Comparison of ENCODE assay signal across 1 cellular context in the genomic region with DNA sequence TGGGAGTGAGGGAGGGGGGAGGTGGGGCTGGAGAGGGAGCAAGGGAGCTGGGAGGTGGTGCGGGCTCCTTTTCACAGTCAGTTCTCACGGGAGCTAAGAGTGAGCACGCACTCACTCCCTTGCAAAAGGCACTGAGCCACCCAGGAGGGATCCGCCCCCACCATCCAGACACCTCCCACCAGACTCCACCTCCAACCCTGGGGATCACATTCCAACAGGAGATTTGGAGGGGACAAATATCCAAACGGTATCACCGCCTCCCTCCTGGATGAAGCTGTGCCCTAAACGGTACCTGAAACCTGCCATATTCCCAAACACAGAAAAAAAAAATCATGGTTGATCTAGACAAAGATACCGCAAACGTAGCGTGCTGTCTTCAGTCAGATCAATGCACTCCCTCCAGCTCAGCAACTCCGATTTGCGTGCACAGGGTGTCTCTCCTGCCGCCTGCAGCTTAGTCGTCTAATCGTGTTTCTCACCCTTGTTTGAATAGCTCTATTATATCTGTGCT.
TF ChIP-seq lines count a peak whose summit lies in the region.

No MANE protein-coding gene starts in this region.

TF ChIP-seq in HEK293, 187 proteins besides CTCF, POLR2A, EP300 and RAD21 (continued from another document and continues in another):
- TF ChIP-seq, protein P1, sequence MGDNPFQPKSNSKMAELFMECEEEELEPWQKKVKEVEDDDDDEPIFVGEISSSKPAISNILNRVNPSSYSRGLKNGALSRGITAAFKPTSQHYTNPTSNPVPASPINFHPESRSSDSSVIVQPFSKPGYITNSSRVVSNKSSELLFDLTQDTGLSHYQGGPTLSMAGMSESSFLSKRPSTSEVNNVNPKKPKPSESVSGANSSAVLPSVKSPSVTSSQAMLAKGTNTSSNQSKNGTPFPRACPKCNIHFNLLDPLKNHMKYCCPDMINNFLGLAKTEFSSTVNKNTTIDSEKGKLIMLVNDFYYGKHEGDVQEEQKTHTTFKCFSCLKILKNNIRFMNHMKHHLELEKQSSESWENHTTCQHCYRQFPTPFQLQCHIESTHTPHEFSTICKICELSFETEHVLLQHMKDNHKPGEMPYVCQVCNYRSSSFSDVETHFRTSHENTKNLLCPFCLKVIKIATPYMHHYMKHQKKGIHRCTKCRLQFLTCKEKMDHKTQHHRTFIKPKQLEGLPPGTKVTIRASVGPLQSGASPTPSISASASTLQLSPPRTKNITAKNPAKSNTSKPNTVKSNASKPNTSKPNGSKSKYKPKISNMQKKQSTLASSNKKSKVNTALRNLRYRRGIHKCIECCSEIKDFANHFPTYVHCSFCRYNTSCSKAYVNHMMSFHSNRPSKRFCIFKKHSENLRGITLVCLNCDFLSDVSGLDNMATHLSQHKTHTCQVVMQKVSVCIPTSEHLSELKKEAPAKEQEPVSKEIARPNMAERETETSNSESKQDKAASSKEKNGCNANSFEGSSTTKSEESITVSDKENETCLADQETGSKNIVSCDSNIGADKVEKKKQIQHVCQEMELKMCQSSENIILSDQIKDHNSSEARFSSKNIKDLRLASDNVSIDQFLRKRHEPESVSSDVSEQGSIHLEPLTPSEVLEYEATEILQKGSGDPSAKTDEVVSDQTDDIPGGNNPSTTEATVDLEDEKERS (tag by site-specific recombination; IDR thresholded peaks at IDR 0.05), result no peak
- TF ChIP-seq ZNF23 (tag by site-specific recombination; IDR thresholded peaks at IDR 0.05; ENCODE audit: borderline replicate concordance), result no peak
- TF ChIP-seq ZBTB21 (tag by site-specific recombination; IDR thresholded peaks at IDR 0.05), result no peak
- TF ChIP-seq ZSCAN30 (tag by site-specific recombination; IDR thresholded peaks at IDR 0.05), result no peak
- 0 out of 2 replicates have a peak, but pooled peaks have one; percentile 28 for TF ChIP-seq ZNF2 (tag by site-specific recombination; IDR thresholded peaks at IDR 0.05)
- no peak for TF ChIP-seq PBX3 (CRISPR knock-in tag; IDR thresholded peaks at IDR 0.05)
- TF ChIP-seq, protein P2, sequence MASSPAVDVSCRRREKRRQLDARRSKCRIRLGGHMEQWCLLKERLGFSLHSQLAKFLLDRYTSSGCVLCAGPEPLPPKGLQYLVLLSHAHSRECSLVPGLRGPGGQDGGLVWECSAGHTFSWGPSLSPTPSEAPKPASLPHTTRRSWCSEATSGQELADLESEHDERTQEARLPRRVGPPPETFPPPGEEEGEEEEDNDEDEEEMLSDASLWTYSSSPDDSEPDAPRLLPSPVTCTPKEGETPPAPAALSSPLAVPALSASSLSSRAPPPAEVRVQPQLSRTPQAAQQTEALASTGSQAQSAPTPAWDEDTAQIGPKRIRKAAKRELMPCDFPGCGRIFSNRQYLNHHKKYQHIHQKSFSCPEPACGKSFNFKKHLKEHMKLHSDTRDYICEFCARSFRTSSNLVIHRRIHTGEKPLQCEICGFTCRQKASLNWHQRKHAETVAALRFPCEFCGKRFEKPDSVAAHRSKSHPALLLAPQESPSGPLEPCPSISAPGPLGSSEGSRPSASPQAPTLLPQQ (tag by site-specific recombination; IDR thresholded peaks at IDR 0.05), result no peak
- no peak for TF ChIP-seq ZNF501 (tag by site-specific recombination; IDR thresholded peaks at IDR 0.05)
- TF ChIP-seq, protein P3, sequence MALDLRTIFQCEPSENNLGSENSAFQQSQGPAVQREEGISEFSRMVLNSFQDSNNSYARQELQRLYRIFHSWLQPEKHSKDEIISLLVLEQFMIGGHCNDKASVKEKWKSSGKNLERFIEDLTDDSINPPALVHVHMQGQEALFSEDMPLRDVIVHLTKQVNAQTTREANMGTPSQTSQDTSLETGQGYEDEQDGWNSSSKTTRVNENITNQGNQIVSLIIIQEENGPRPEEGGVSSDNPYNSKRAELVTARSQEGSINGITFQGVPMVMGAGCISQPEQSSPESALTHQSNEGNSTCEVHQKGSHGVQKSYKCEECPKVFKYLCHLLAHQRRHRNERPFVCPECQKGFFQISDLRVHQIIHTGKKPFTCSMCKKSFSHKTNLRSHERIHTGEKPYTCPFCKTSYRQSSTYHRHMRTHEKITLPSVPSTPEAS (tag by site-specific recombination; IDR thresholded peaks at IDR 0.05), result no peak
- TF ChIP-seq, protein P4, sequence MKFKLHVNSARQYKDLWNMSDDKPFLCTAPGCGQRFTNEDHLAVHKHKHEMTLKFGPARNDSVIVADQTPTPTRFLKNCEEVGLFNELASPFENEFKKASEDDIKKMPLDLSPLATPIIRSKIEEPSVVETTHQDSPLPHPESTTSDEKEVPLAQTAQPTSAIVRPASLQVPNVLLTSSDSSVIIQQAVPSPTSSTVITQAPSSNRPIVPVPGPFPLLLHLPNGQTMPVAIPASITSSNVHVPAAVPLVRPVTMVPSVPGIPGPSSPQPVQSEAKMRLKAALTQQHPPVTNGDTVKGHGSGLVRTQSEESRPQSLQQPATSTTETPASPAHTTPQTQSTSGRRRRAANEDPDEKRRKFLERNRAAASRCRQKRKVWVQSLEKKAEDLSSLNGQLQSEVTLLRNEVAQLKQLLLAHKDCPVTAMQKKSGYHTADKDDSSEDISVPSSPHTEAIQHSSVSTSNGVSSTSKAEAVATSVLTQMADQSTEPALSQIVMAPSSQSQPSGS (tag by site-specific recombination; IDR thresholded peaks at IDR 0.05; ENCODE audit: low read depth), result no peak
- TF ChIP-seq ZNF623 (tag by site-specific recombination; IDR thresholded peaks at IDR 0.05), result no peak
- no peak for TF ChIP-seq ZNF248 (tag by site-specific recombination; IDR thresholded peaks at IDR 0.05)
- TF ChIP-seq, protein P5, sequence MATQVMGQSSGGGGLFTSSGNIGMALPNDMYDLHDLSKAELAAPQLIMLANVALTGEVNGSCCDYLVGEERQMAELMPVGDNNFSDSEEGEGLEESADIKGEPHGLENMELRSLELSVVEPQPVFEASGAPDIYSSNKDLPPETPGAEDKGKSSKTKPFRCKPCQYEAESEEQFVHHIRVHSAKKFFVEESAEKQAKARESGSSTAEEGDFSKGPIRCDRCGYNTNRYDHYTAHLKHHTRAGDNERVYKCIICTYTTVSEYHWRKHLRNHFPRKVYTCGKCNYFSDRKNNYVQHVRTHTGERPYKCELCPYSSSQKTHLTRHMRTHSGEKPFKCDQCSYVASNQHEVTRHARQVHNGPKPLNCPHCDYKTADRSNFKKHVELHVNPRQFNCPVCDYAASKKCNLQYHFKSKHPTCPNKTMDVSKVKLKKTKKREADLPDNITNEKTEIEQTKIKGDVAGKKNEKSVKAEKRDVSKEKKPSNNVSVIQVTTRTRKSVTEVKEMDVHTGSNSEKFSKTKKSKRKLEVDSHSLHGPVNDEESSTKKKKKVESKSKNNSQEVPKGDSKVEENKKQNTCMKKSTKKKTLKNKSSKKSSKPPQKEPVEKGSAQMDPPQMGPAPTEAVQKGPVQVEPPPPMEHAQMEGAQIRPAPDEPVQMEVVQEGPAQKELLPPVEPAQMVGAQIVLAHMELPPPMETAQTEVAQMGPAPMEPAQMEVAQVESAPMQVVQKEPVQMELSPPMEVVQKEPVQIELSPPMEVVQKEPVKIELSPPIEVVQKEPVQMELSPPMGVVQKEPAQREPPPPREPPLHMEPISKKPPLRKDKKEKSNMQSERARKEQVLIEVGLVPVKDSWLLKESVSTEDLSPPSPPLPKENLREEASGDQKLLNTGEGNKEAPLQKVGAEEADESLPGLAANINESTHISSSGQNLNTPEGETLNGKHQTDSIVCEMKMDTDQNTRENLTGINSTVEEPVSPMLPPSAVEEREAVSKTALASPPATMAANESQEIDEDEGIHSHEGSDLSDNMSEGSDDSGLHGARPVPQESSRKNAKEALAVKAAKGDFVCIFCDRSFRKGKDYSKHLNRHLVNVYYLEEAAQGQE (tag by site-specific recombination; IDR thresholded peaks at IDR 0.05), result no peak
- TF ChIP-seq MEIS1 (CRISPR knock-in tag; IDR thresholded peaks at IDR 0.05; ENCODE audit: borderline replicate concordance), result no peak
- no peak for TF ChIP-seq ZNF830 (tag by site-specific recombination; IDR thresholded peaks at IDR 0.05; ENCODE audit: low read depth)
- no peak for TF ChIP-seq ZNF16 (tag by site-specific recombination; IDR thresholded peaks at IDR 0.05; ENCODE audit: low read depth)
- no peak for TF ChIP-seq TCF7L2 (IDR thresholded peaks at IDR 0.05; ENCODE audit: borderline replicate concordance, low read depth, low read length)
- no peak for TF ChIP-seq HOXC10 (CRISPR knock-in tag; IDR thresholded peaks at IDR 0.05)
- TF ChIP-seq ZNF777 (tag by site-specific recombination; IDR thresholded peaks at IDR 0.05; ENCODE audit: borderline replicate concordance), result no peak
- TF ChIP-seq ZNF837 (tag by site-specific recombination; IDR thresholded peaks at IDR 0.05), result no peak
- no peak for TF ChIP-seq ZEB2 (tag by site-specific recombination; IDR thresholded peaks at IDR 0.05)
- TF ChIP-seq ZNF426 (tag by site-specific recombination; IDR thresholded peaks at IDR 0.05), result no peak
- TF ChIP-seq PRDM1 (tag by site-specific recombination; IDR thresholded peaks at IDR 0.05), result no peak
- TF ChIP-seq SCRT1 (tag by site-specific recombination; IDR thresholded peaks at IDR 0.05; ENCODE audit: borderline replicate concordance), result no peak
- TF ChIP-seq, protein P6, sequence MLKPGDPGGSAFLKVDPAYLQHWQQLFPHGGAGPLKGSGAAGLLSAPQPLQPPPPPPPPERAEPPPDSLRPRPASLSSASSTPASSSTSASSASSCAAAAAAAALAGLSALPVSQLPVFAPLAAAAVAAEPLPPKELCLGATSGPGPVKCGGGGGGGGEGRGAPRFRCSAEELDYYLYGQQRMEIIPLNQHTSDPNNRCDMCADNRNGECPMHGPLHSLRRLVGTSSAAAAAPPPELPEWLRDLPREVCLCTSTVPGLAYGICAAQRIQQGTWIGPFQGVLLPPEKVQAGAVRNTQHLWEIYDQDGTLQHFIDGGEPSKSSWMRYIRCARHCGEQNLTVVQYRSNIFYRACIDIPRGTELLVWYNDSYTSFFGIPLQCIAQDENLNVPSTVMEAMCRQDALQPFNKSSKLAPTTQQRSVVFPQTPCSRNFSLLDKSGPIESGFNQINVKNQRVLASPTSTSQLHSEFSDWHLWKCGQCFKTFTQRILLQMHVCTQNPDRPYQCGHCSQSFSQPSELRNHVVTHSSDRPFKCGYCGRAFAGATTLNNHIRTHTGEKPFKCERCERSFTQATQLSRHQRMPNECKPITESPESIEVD (tag by site-specific recombination; IDR thresholded peaks at IDR 0.05), result no peak
- no peak for TF ChIP-seq ZNF202 (tag by site-specific recombination; IDR thresholded peaks at IDR 0.05; ENCODE audit: borderline replicate concordance)
- no peak for TF ChIP-seq ZNF596 (tag by site-specific recombination; IDR thresholded peaks at IDR 0.05)
- TF ChIP-seq ZNF585B (tag by site-specific recombination; IDR thresholded peaks at IDR 0.05), result no peak
- TF ChIP-seq OSR2 (tag by site-specific recombination; IDR thresholded peaks at IDR 0.05), result no peak
- no peak for TF ChIP-seq ZNF658 (tag by site-specific recombination; IDR thresholded peaks at IDR 0.05)
- TF ChIP-seq, protein P7, sequence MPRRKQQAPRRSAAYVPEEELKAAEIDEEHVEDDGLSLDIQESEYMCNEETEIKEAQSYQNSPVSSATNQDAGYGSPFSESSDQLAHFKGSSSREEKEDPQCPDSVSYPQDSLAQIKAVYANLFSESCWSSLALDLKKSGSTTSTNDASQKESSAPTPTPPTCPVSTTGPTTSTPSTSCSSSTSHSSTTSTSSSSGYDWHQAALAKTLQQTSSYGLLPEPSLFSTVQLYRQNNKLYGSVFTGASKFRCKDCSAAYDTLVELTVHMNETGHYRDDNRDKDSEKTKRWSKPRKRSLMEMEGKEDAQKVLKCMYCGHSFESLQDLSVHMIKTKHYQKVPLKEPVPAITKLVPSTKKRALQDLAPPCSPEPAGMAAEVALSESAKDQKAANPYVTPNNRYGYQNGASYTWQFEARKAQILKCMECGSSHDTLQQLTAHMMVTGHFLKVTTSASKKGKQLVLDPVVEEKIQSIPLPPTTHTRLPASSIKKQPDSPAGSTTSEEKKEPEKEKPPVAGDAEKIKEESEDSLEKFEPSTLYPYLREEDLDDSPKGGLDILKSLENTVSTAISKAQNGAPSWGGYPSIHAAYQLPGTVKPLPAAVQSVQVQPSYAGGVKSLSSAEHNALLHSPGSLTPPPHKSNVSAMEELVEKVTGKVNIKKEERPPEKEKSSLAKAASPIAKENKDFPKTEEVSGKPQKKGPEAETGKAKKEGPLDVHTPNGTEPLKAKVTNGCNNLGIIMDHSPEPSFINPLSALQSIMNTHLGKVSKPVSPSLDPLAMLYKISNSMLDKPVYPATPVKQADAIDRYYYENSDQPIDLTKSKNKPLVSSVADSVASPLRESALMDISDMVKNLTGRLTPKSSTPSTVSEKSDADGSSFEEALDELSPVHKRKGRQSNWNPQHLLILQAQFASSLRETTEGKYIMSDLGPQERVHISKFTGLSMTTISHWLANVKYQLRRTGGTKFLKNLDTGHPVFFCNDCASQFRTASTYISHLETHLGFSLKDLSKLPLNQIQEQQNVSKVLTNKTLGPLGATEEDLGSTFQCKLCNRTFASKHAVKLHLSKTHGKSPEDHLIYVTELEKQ (tag by site-specific recombination; IDR thresholded peaks at IDR 0.05; ENCODE audit: borderline replicate concordance), result no peak
- no peak for TF ChIP-seq ZNF239 (tag by site-specific recombination; IDR thresholded peaks at IDR 0.05)
- TF ChIP-seq ZNF221 (tag by site-specific recombination; IDR thresholded peaks at IDR 0.05; ENCODE audit: borderline replicate concordance), result no peak
- TF ChIP-seq KLF10 (tag by site-specific recombination; IDR thresholded peaks at IDR 0.05), result no peak
- TF ChIP-seq ZNF555 (tag by site-specific recombination; conservative IDR thresholded peaks at IDR 0.05), result no peak
- no peak for TF ChIP-seq ZNF362 (tag by site-specific recombination; IDR thresholded peaks at IDR 0.05)
- TF ChIP-seq, protein P8, sequence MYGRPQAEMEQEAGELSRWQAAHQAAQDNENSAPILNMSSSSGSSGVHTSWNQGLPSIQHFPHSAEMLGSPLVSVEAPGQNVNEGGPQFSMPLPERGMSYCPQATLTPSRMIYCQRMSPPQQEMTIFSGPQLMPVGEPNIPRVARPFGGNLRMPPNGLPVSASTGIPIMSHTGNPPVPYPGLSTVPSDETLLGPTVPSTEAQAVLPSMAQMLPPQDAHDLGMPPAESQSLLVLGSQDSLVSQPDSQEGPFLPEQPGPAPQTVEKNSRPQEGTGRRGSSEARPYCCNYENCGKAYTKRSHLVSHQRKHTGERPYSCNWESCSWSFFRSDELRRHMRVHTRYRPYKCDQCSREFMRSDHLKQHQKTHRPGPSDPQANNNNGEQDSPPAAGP (tag by site-specific recombination; IDR thresholded peaks at IDR 0.05), result no peak
- no peak for TF ChIP-seq KLF8 (tag by site-specific recombination; IDR thresholded peaks at IDR 0.05)
